Comparison of ENCODE assay signal across 1 cellular context in genomic region chr19:1401138-1401888, GRCh38.
TF ChIP-seq lines count a peak whose summit lies in the region.

TSS of gene GAMT (minus strand) at chr19:1401542. CDS start at chr19:1401476, 66 bp downstream.

TF ChIP-seq in IMR-90, 13 proteins besides CTCF, POLR2A, EP300 and RAD21 (continued from another document):
- TF ChIP-seq USF2 (IDR thresholded peaks at IDR 0.05; ENCODE audit: low read depth, low read length): no peak
